ENCODE assay signal across 1 cellular context in genomic region chr14:23302290-23303225, GRCh38.
TF ChIP-seq lines count a peak whose summit lies in the region.

A gene with protein sequence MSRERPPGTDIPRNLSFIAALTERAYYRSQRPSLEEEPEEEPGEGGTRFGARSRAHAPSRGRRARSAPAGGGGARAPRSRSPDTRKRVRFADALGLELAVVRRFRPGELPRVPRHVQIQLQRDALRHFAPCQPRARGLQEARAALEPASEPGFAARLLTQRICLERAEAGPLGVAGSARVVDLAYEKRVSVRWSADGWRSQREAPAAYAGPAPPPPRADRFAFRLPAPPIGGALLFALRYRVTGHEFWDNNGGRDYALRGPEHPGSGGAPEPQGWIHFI (minus strand): TSS chr14:23302859. CDS start chr14:23302576, 283 bp downstream.

TF ChIP-seq in Ishikawa, 13 proteins besides CTCF, POLR2A, EP300 and RAD21 (continued from another document):
- TF ChIP-seq REST (IDR thresholded peaks at IDR 0.05; ENCODE audit: low read depth) = no peak
TF ChIP-seq in Ishikawa: peak in this region for 3.
